Comparison of ENCODE assay signal across 39 cellular contexts in genomic region chr11:15509082-15509481, GRCh38.
"Had no signal": no experiment of that assay in that cellular context is flagged by ENCODE, and none has a peak within 500 bp of the region (broad histone marks: within the 10 kb centered on the region; RNA-seq: fewer than 3 reads in every experiment).

No MANE protein-coding gene starts in this region.

- FAIRE-seq: astrocyte, bronchial epithelial cell had no signal

- H3K9me3 Mint-ChIP-seq: activated naive CD4-positive, alpha-beta T cell treated with anti-CD3 and anti-CD28 coated beads, Interleukin-2, amount 10 ng/mL, durations not matched to agents 7 days and 5 days; activated naive CD4-positive, alpha-beta T cell treated with anti-CD3 and anti-CD28 coated beads, Interleukin-2, amount 50 U/mL, for 24 hours; activated naive CD8-positive, alpha-beta T cell treated with anti-CD3 and anti-CD28 coated beads for 36 hours; activated naive CD8-positive, alpha-beta T cell treated with anti-CD3 and anti-CD28 coated beads, Interleukin-2, amount 10 ng/mL, durations not matched to agents 7 days and 5 days; activated T-cell treated with anti-CD3 and anti-CD28 coated beads, Interleukin-2, amount 50 U/mL, for 4 hours; activated T-helper 1 cell treated with anti-CD3 and anti-CD28 coated beads, Interleukin-12 subunit alpha, Interleukin-12 subunit beta, Interleukin-2, Interleukin-4 antibody, amounts not matched to agents 30 ng/mL and 10 ng/mL and 1 ng/mL, durations not matched to agents 14 hours and 24 hours and 36 hours; activated T-helper 17 cell treated with anti-CD3 and anti-CD28 coated beads, Interleukin-2, amount 50 U/mL, for 72 hours; activated T-helper 2 cell treated with anti-CD3 and anti-CD28 coated beads, Interferon-gamma antibody, Interleukin-2, Interleukin-4, amounts not matched to agents 10 μg/mL and 5 μg/mL and 100 μg/mL, durations not matched to agents 14 hours and 24 hours and 36 hours had no signal

- ATAC-seq: activated naive CD4-positive, alpha-beta T cell treated with anti-CD3 and anti-CD28 coated beads, Interleukin-2, amount 50 U/mL, for 72 hours; activated naive CD8-positive, alpha-beta T cell treated with anti-CD3 and anti-CD28 coated beads, Interleukin-2, amount 50 U/mL, for 24 hours; activated T-cell treated with anti-CD3 and anti-CD28 coated beads, Interleukin-2, amount 50 U/mL, for 4 hours; activated T-cell treated with anti-CD3 and anti-CD28 coated beads, Interleukin-2, amount 50 U/mL, for 72 hours; activated T-helper 17 cell treated with anti-CD3 and anti-CD28 coated beads, Interleukin-2, amount 50 U/mL, for 72 hours; body of pancreas had no signal

- H3K36me3 Mint-ChIP-seq: activated naive CD4-positive, alpha-beta T cell treated with anti-CD3 and anti-CD28 coated beads, Interleukin-2, amount 10 ng/mL, durations not matched to agents 7 days and 5 days; activated naive CD4-positive, alpha-beta T cell treated with anti-CD3 and anti-CD28 coated beads, Interleukin-2, amount 50 U/mL, for 24 hours; activated naive CD4-positive, alpha-beta T cell treated with anti-CD3 and anti-CD28 coated beads, Interleukin-2, amount 50 U/mL, for 72 hours; activated naive CD8-positive, alpha-beta T cell; activated naive CD8-positive, alpha-beta T cell treated with anti-CD3 and anti-CD28 coated beads for 36 hours; activated naive CD8-positive, alpha-beta T cell treated with anti-CD3 and anti-CD28 coated beads, Interleukin-2, amount 10 ng/mL, durations not matched to agents 7 days and 5 days; brain had no signal

- H3K27me3 ChIP-seq: adrenal gland, ascending aorta, body of pancreas, brain microvascular endothelial cell, breast epithelium, cardiac muscle cell had no signal

- H3K27me3 Mint-ChIP-seq: activated naive CD4-positive, alpha-beta T cell treated with anti-CD3 and anti-CD28 coated beads, Interleukin-2, amount 10 ng/mL, durations not matched to agents 7 days and 5 days; activated naive CD4-positive, alpha-beta T cell treated with anti-CD3 and anti-CD28 coated beads, Interleukin-2, amount 50 U/mL, for 24 hours; activated naive CD8-positive, alpha-beta T cell; activated naive CD8-positive, alpha-beta T cell treated with anti-CD3 and anti-CD28 coated beads for 36 hours; activated naive CD8-positive, alpha-beta T cell treated with anti-CD3 and anti-CD28 coated beads, Interleukin-2, amount 10 ng/mL, durations not matched to agents 7 days and 5 days; activated T-cell treated with anti-CD3 and anti-CD28 coated beads, Interleukin-2, amount 50 U/mL, for 24 hours; activated T-helper 17 cell treated with anti-CD3 and anti-CD28 coated beads, Interleukin-2, amount 50 U/mL, for 72 hours; brain; central memory CD8-positive, alpha-beta T cell had no signal

- H3K27ac Mint-ChIP-seq: activated naive CD4-positive, alpha-beta T cell treated with anti-CD3 and anti-CD28 coated beads for 36 hours; activated naive CD4-positive, alpha-beta T cell treated with anti-CD3 and anti-CD28 coated beads, Interleukin-2, amount 10 ng/mL, durations not matched to agents 7 days and 5 days; activated naive CD4-positive, alpha-beta T cell treated with anti-CD3 and anti-CD28 coated beads, Interleukin-2, amount 50 U/mL, for 24 hours; activated naive CD4-positive, alpha-beta T cell treated with anti-CD3 and anti-CD28 coated beads, Interleukin-2, amount 50 U/mL, for 72 hours; activated naive CD8-positive, alpha-beta T cell; activated naive CD8-positive, alpha-beta T cell treated with anti-CD3 and anti-CD28 coated beads for 36 hours; activated naive CD8-positive, alpha-beta T cell treated with anti-CD3 and anti-CD28 coated beads, Interleukin-2, amount 10 ng/mL, durations not matched to agents 7 days and 5 days; activated naive CD8-positive, alpha-beta T cell treated with anti-CD3 and anti-CD28 coated beads, Interleukin-2, amount 50 U/mL, for 24 hours; activated T-cell treated with anti-CD3 and anti-CD28 coated beads, Interleukin-2, amount 50 U/mL, for 24 hours; activated T-cell treated with anti-CD3 and anti-CD28 coated beads, Interleukin-2, amount 50 U/mL, for 72 hours; activated T-helper 1 cell treated with anti-CD3 and anti-CD28 coated beads, Interleukin-12 subunit alpha, Interleukin-12 subunit beta, Interleukin-2, Interleukin-4 antibody, amounts not matched to agents 30 ng/mL and 10 ng/mL and 1 ng/mL, durations not matched to agents 14 hours and 24 hours and 36 hours; activated T-helper 17 cell treated with anti-CD3 and anti-CD28 coated beads, Interleukin-2, amount 50 U/mL, for 72 hours; activated T-helper 2 cell treated with anti-CD3 and anti-CD28 coated beads, Interferon-gamma antibody, Interleukin-2, Interleukin-4, amounts not matched to agents 10 μg/mL and 5 μg/mL and 100 μg/mL, durations not matched to agents 14 hours and 24 hours and 36 hours; brain had no signal

- DNase-seq: activated effector memory CD4-positive, alpha-beta T cell treated with anti-CD3 and anti-CD28 coated beads, Interleukin-2, amount 50 U/mL, for 16 hours; activated effector memory CD4-positive, alpha-beta T cell treated with Interleukin-2 at 50 U/mL for 16 hours; activated gamma-delta T cell; activated gamma-delta T cell treated with Interleukin-2 at 50 U/mL for 16 hours; activated naive CD4-positive, alpha-beta T cell; activated naive CD4-positive, alpha-beta T cell treated with anti-CD3 and anti-CD28 coated beads for 36 hours; activated naive CD4-positive, alpha-beta T cell treated with anti-CD3 and anti-CD28 coated beads, Interleukin-2, amount 10 ng/mL, durations not matched to agents 7 days and 5 days; activated naive CD4-positive, alpha-beta T cell treated with anti-CD3 and anti-CD28 coated beads, Interleukin-2, amount 50 U/mL, for 16 hours; activated naive CD4-positive, alpha-beta T cell treated with Interleukin-2 at 50 U/mL for 16 hours; activated naive CD8-positive, alpha-beta T cell treated with anti-CD3 and anti-CD28 coated beads for 36 hours; activated naive CD8-positive, alpha-beta T cell treated with anti-CD3 and anti-CD28 coated beads, Interleukin-2, amount 10 ng/mL, durations not matched to agents 7 days and 5 days; activated naive CD8-positive, alpha-beta T cell treated with anti-CD3 and anti-CD28 coated beads, Interleukin-2, amount 50 U/mL, for 24 hours; activated T-cell treated with anti-CD3 and anti-CD28 coated beads, Interleukin-2, amount 50 U/mL, for 1 hour; activated T-cell treated with anti-CD3 and anti-CD28 coated beads, Interleukin-2, amount 50 U/mL, for 24 hours; activated T-cell treated with anti-CD3 and anti-CD28 coated beads, Interleukin-2, amount 50 U/mL, for 4 hours; activated T-cell treated with anti-CD3 and anti-CD28 coated beads, Interleukin-2, amount 50 U/mL, for 48 hours; activated T-cell treated with anti-CD3 and anti-CD28 coated beads, Interleukin-2, amount 50 U/mL, for 72 hours; adrenal gland; amniotic stem cell; amygdala; anterior cingulate cortex; aorta; body of pancreas; brain microvascular endothelial cell; central memory CD4-positive, alpha-beta T cell; cerebellar nuclear complex had no signal

- H3K4me3 ChIP-seq: adrenal gland, ascending aorta, body of pancreas, breast epithelium, cardiac muscle cell had no signal

- H3K9me3 ChIP-seq: adrenal gland, ascending aorta, body of pancreas had no signal

- H3K4me1 ChIP-seq: adrenal gland, ascending aorta, body of pancreas, breast epithelium had no signal

- H3K4me1 Mint-ChIP-seq: activated naive CD4-positive, alpha-beta T cell treated with anti-CD3 and anti-CD28 coated beads, Interleukin-2, amount 10 ng/mL, durations not matched to agents 7 days and 5 days; activated naive CD4-positive, alpha-beta T cell treated with anti-CD3 and anti-CD28 coated beads, Interleukin-2, amount 50 U/mL, for 24 hours; activated naive CD8-positive, alpha-beta T cell treated with anti-CD3 and anti-CD28 coated beads for 36 hours; activated naive CD8-positive, alpha-beta T cell treated with anti-CD3 and anti-CD28 coated beads, Interleukin-2, amount 10 ng/mL, durations not matched to agents 7 days and 5 days; activated naive CD8-positive, alpha-beta T cell treated with anti-CD3 and anti-CD28 coated beads, Interleukin-2, amount 50 U/mL, for 24 hours; activated T-helper 17 cell treated with anti-CD3 and anti-CD28 coated beads, Interleukin-2, amount 50 U/mL, for 72 hours; central memory CD8-positive, alpha-beta T cell had no signal

- H3K36me3 ChIP-seq: adrenal gland, ascending aorta, brain microvascular endothelial cell, breast epithelium, cardiac muscle cell had no signal

- H3K27ac ChIP-seq: adrenal gland, ascending aorta, body of pancreas, brain microvascular endothelial cell, breast epithelium, cardiac muscle cell had no signal

- H3K4me3 Mint-ChIP-seq: activated naive CD4-positive, alpha-beta T cell treated with anti-CD3 and anti-CD28 coated beads for 36 hours; activated naive CD4-positive, alpha-beta T cell treated with anti-CD3 and anti-CD28 coated beads, Interleukin-2, amount 10 ng/mL, durations not matched to agents 7 days and 5 days; activated naive CD4-positive, alpha-beta T cell treated with anti-CD3 and anti-CD28 coated beads, Interleukin-2, amount 50 U/mL, for 24 hours; activated naive CD8-positive, alpha-beta T cell; activated naive CD8-positive, alpha-beta T cell treated with anti-CD3 and anti-CD28 coated beads for 36 hours; activated naive CD8-positive, alpha-beta T cell treated with anti-CD3 and anti-CD28 coated beads, Interleukin-2, amount 10 ng/mL, durations not matched to agents 7 days and 5 days; activated naive CD8-positive, alpha-beta T cell treated with anti-CD3 and anti-CD28 coated beads, Interleukin-2, amount 50 U/mL, for 24 hours; activated T-cell treated with anti-CD3 and anti-CD28 coated beads, Interleukin-2, amount 50 U/mL, for 24 hours; activated T-cell treated with anti-CD3 and anti-CD28 coated beads, Interleukin-2, amount 50 U/mL, for 4 hours; activated T-cell treated with anti-CD3 and anti-CD28 coated beads, Interleukin-2, amount 50 U/mL, for 72 hours; activated T-helper 1 cell treated with anti-CD3 and anti-CD28 coated beads, Interleukin-12 subunit alpha, Interleukin-12 subunit beta, Interleukin-2, Interleukin-4 antibody, amounts not matched to agents 30 ng/mL and 10 ng/mL and 1 ng/mL, durations not matched to agents 14 hours and 24 hours and 36 hours; activated T-helper 17 cell treated with anti-CD3 and anti-CD28 coated beads, Interleukin-2, amount 50 U/mL, for 72 hours; brain; central memory CD8-positive, alpha-beta T cell had no signal
